Comparison of ENCODE assay signal across 15 cellular contexts in genomic region chr18:7904529-7904928, GRCh38.
DNase-seq lines count a peak whose midpoint lies in the region; ATAC-seq and TF ChIP-seq lines count a peak whose summit lies in the region.
"Had no signal": no experiment of that assay in that cellular context is flagged by ENCODE, and none has a peak within 500 bp of the region (broad histone marks: within the 10 kb centered on the region; RNA-seq: fewer than 3 reads in every experiment).

No MANE protein-coding gene starts in this region.

- H2BK5ac ChIP-seq in IMR-90 (ENCODE audit: low read depth, low read length, poor library complexity, severe bottlenecking), result peak overlapping the region; percentile 92

- H3K18ac ChIP-seq in IMR-90 (ENCODE audit: low read depth, low read length), result peak overlapping the region; percentile 95

- H3K27ac ChIP-seq in IMR-90 (ENCODE audit: insufficient read depth, low read length) (no peak overlapping the region; the same call in 1 of the 2 replicates), mammary epithelial cell (ENCODE audit: insufficient read depth, low read depth, low read length) (no peak overlapping the region), left ventricle myocardium inferior (replicated peaks) (no peak overlapping the region)
- H3K27ac ChIP-seq: esophagus squamous epithelium, thoracic aorta had no signal

- H3K27me3 ChIP-seq in IMR-90 (ENCODE audit: control insufficient read depth, insufficient read depth, low read length) (no peaks in the 10 kb centered on the region), mammary epithelial cell (ENCODE audit: insufficient read depth, low read length) (no peaks in the 10 kb centered on the region), left ventricle myocardium inferior (ENCODE audit: low read depth) (no peaks in the 10 kb centered on the region)
- H3K27me3 ChIP-seq: esophagus squamous epithelium had no signal

- TF ChIP-seq CTCF in AG09309 (IDR thresholded peaks at IDR 0.05; ENCODE audit: control insufficient read depth, insufficient read depth, low read depth, low read length, missing control alignments), result no peak
- no peak for TF ChIP-seq CTCF in IMR-90 (conservative IDR thresholded peaks at IDR 0.05; ENCODE audit: low read depth, low read length)
- no peak for TF ChIP-seq CTCF in mammary epithelial cell (conservative IDR thresholded peaks at IDR 0.05 in 1 of 2, IDR thresholded peaks at IDR 0.05 in 1 of 2; ENCODE audit: extremely low read depth in 1 of 2, insufficient read depth in 1 of 2, low read depth in 1 of 2, low read length in 2 of 2)
- no peak for TF ChIP-seq CTCF in left ventricle myocardium inferior (IDR thresholded peaks at IDR 0.05; ENCODE audit: borderline replicate concordance)

- TF ChIP-seq RAD21 in IMR-90 (IDR thresholded peaks at IDR 0.05; ENCODE audit: low read length), result no peak

- H2AK9ac ChIP-seq in IMR-90 (replicated peaks; ENCODE audit: low read depth, low read length, poor library complexity), result no peak overlapping the region

- peak overlapping the region; percentile 55; the same call in 2 of the 3 replicates for H2BK15ac ChIP-seq in IMR-90 (ENCODE audit: low read depth, low read length)

- H3K9me3 ChIP-seq in IMR-90 (ENCODE audit: control insufficient read depth, insufficient read depth, low read length) (no peaks in the 10 kb centered on the region), mammary epithelial cell (replicated peaks; ENCODE audit: insufficient read depth, low read length) (no peaks in the 10 kb centered on the region), left ventricle myocardium inferior (replicated peaks) (no peaks in the 10 kb centered on the region)
- H3K9me3 ChIP-seq: esophagus squamous epithelium, thoracic aorta had no signal

- no TSS peak for BruUV-seq in IMR-90 (replicated peaks; lab: Mats Ljungman, UMichigan)
- no TSS peak for BruUV-seq in mammary epithelial cell (replicated peaks; lab: Mats Ljungman, UMichigan)

- no peak overlapping the region for H3K56ac ChIP-seq in IMR-90 (ENCODE audit: extremely low read depth, insufficient read depth, low read length)

- H3K36me3 ChIP-seq in IMR-90 (ENCODE audit: control insufficient read depth, insufficient read depth, low read length) (peaks cover 3% of the 10 kb centered on the region; the same call in 1 of the 2 replicates), mammary epithelial cell (ENCODE audit: insufficient read depth, low read length) (no peaks in the 10 kb centered on the region), left ventricle myocardium inferior (peaks cover 9% of the 10 kb centered on the region)
- H3K36me3 ChIP-seq: esophagus squamous epithelium, thoracic aorta had no signal

- no peak overlapping the region for H3K4me3 ChIP-seq in AG09309 (ENCODE audit: control insufficient read depth, low read depth, low read length)
- no peak overlapping the region for H3K4me3 ChIP-seq in IMR-90 (ENCODE audit: insufficient read depth, low read depth, low read length)
- H3K4me3 ChIP-seq in mammary epithelial cell (replicated peaks in 1 of 3; ENCODE audit: insufficient read depth in 1 of 3, low read depth in 2 of 3, low read length in 3 of 3), result no peak overlapping the region
- H3K4me3 ChIP-seq in left ventricle myocardium inferior, result no peak overlapping the region
- H3K4me3 ChIP-seq: esophagus squamous epithelium, GM12878, thoracic aorta had no signal

- H3K23ac ChIP-seq in IMR-90 (ENCODE audit: low read depth, low read length), result peak overlapping the region; percentile 94

- H4K20me1 ChIP-seq in IMR-90 (ENCODE audit: insufficient read depth, low read length) (peaks cover 3% of the 10 kb centered on the region; the same call in 1 of the 2 replicates), mammary epithelial cell (ENCODE audit: insufficient read depth, low read length) (no peaks in the 10 kb centered on the region)

- DNase-seq in AG09309 (ENCODE audit: low read depth) (peak; percentile 48), IMR-90 (peak; percentile 95), mammary epithelial cell (peak; percentile 80), myocyte (ENCODE audit: low read depth) (peak; percentile 32), T-helper 1 cell (no peak), DMS 273 treated with DMSO at 0.1 percent for 48 hours (lab: John Stamatoyannopoulos, UW) (no peak), left ventricle myocardium inferior (no peak)
- DNase-seq in effector CD8-positive, alpha-beta T cell (lab: John Stamatoyannopoulos, UW), result no peak
- DNase-seq: activated naive CD4-positive, alpha-beta T cell treated with anti-CD3 and anti-CD28 coated beads, Interleukin-2, amount 10 ng/mL, durations not matched to agents 7 days and 5 days; DMS79; esophagus squamous epithelium; NCI-H1092 treated with DMSO at 0.1 percent for 48 hours; small intestine had no signal

- peaks cover 12% of the 10 kb centered on the region for H3K79me2 ChIP-seq in mammary epithelial cell (ENCODE audit: insufficient read depth, low read length)

- H3K4me1 ChIP-seq in IMR-90 (ENCODE audit: control insufficient read depth, insufficient read depth, low read length) (peaks cover 20% of the 10 kb centered on the region), mammary epithelial cell (ENCODE audit: insufficient read depth, low read length) (peaks cover 15% of the 10 kb centered on the region), left ventricle myocardium inferior (peaks cover 48% of the 10 kb centered on the region)
- H3K4me1 ChIP-seq: esophagus squamous epithelium had no signal

- CTCF ChIA-PET in IMR-90 (lab: Yijun Ruan, JAX), result interaction anchor here (0.5 kb wide), 1 partner anchor 13 kb away, joined by 3 read pairs; no protein-coding TSS in a partner anchor
- CTCF ChIA-PET in mammary epithelial cell (lab: Charles Lee; ENCODE audit: low non-redundant PET), result no interaction called here

- H3K9me1 ChIP-seq in IMR-90 (ENCODE audit: insufficient read depth, low read length), result peaks cover 12% of the 10 kb centered on the region

- H4K91ac ChIP-seq in IMR-90 (ENCODE audit: insufficient read depth, low read depth, low read length), result peak overlapping the region; percentile 87; the same call in 1 of the 2 replicates

- in situ Hi-C loops in IMR-90 (cut with MboI; ENCODE audit: low sequenced_read_pairs), result loop anchor here (25.0 kb wide), 1 partner anchor 317 kb away; no protein-coding TSS in a partner anchor
- in situ Hi-C loops in mammary epithelial cell (cut with MboI; ENCODE audit: low sequenced_read_pairs in 2 of 2), result no loop called here

- WGBS in IMR-90 (ENCODE audit: extremely low coverage in 2 of 2, insufficient read length in 1 of 2), 2 experiments, result no CpG with 5 or more reads among the region's 2 CpGs
- WGBS in mammary epithelial cell (ENCODE audit: low coverage, missing lambda C conversion rate), result 60% methylated on average over 2 of the region's 2 CpGs

- H4K5ac ChIP-seq in IMR-90 (ENCODE audit: low read depth, low read length), result peak overlapping the region; percentile 93; the same call in 1 of the 2 replicates

- H2AFZ ChIP-seq in IMR-90 (replicated peaks; ENCODE audit: low read length, poor library complexity), result no peak overlapping the region
- no peak overlapping the region for H2AFZ ChIP-seq in mammary epithelial cell (ENCODE audit: low read depth, low read length)

- ATAC-seq in IMR-90 (ENCODE audit: low read depth), result peak; percentile 55
- ATAC-seq: GM12878 had no signal

- no peak overlapping the region for H3K9ac ChIP-seq in IMR-90 (ENCODE audit: low read depth, low read length)
- no peak overlapping the region for H3K9ac ChIP-seq in mammary epithelial cell (ENCODE audit: insufficient read depth, low read length)

- H2BK20ac ChIP-seq in IMR-90 (ENCODE audit: low read depth, low read length), result peak overlapping the region; percentile 96

- H3K4ac ChIP-seq in IMR-90 (ENCODE audit: low read depth, low read length), result peak overlapping the region; percentile 94; the same call in 1 of the 2 replicates

- H3K4me2 ChIP-seq in IMR-90 (ENCODE audit: low read depth, low read length) (peak overlapping the region; percentile 55; the same call in 1 of the 2 replicates), mammary epithelial cell (ENCODE audit: insufficient read depth, low read depth, low read length) (peak overlapping the region; percentile 34)

- POLR2A ChIA-PET in IMR-90 (lab: Charles Lee; ENCODE audit: unreplicated experiment), result no interaction called here

- intact Hi-C loops in IMR-90 (cut with micrococcal nuclease) (loop anchor here (5.0 kb wide), 1 partner anchor 337 kb away; the partner anchor contains the start of gene PTPRM), mammary epithelial cell (cut with micrococcal nuclease) (no loop called here), left ventricle myocardium inferior (cut with micrococcal nuclease) (no loop called here)

- peaks cover 9 to 28% of the 10 kb centered on the region in 2 experiments for H3K79me1 ChIP-seq in IMR-90 (ENCODE audit: low read depth in 1 of 2, low read length in 2 of 2)

- H2BK120ac ChIP-seq in IMR-90 (ENCODE audit: low read depth, low read length), result peak overlapping the region; percentile 93

- H3K14ac ChIP-seq in IMR-90 (replicated peaks; ENCODE audit: low read depth, low read length), result peak overlapping the region; percentile 95

- peak overlapping the region; percentile 99; the same call in 1 of the 2 replicates for H2AK5ac ChIP-seq in IMR-90 (ENCODE audit: low read depth, low read length)

- TF ChIP-seq POLR2A in IMR-90 (IDR thresholded peaks at IDR 0.05; ENCODE audit: low read depth, low read length), result no peak

- peak overlapping the region; percentile 18 to 88; a peak in 3 of 4 replicates for H4K8ac ChIP-seq in IMR-90 (ENCODE audit: low read depth in 2 of 2, low read length in 2 of 2)

- dilution Hi-C loops in IMR-90 (cut with HindIII; ENCODE audit: low sequenced_read_pairs, unreplicated experiment), result no loop called here
- dilution Hi-C loops in mammary epithelial cell (cut with HindIII; ENCODE audit: low sequenced_read_pairs), result no loop called here

TF ChIP-seq in IMR-90, 13 proteins besides CTCF, POLR2A, EP300 and RAD21 (continues in another document):
- TF ChIP-seq ELK1 (IDR thresholded peaks at IDR 0.05; ENCODE audit: borderline replicate concordance, low read depth, low read length), result no peak
- TF ChIP-seq NFE2L2 (IDR thresholded peaks at IDR 0.05; ENCODE audit: low read depth, low read length), result no peak

Comparison
In these comparisons a context has a peak if more than half of its experiments do, and no peak if none do; other contexts are left out.
1. DNase-seq: peak in AG09309 (single experiment), IMR-90 (single experiment), mammary epithelial cell (single experiment) and myocyte (single experiment); none in T-helper 1 cell (0 of 5), DMS 273 treated with DMSO at 0.1 percent for 48 hours (single experiment), effector CD8-positive, alpha-beta T cell (single experiment) and left ventricle myocardium inferior (single experiment).